Comparison of ENCODE assay signal across 8 cellular contexts in the genomic region with DNA sequence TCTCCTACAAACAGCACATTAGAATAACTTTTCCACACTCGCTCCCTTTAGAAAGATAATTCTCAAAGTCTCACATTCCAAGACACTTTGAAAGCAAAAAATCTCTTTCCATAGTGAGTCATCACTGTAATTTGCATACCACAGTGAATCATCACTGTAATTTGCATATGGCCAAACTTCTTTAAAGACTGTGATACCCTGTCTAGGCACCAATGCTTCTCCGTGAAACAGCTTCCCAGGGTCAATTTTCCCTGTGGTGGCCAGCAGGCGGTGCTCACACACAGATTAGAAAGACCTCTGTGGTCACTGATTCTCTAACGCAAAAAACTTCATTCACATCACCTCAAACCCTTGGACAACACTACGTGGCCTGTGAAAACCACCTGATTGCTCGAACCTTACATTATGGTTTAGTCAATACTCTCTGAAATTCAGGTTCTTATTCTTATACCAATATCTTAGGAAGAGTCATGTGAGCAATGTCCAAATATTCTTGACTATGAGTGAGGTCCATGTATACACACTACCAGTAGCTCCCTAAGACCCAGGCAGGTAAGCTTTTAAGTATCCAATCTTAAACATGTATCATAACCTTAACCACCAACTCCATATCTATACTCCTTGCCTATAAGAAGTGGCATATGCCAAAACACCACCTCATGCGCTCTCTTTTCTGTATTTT.
DNase-seq lines count a peak whose midpoint lies in the region; ATAC-seq and TF ChIP-seq lines count a peak whose summit lies in the region.

No MANE protein-coding gene starts in this region.

- no peaks in the 10 kb centered on the region for H3K9me3 ChIP-seq in Peyer's patch

- H3K4me3 ChIP-seq in AG10803 (ENCODE audit: low read length) (no peak overlapping the region), Peyer's patch (no peak overlapping the region), astrocyte of the spinal cord (ENCODE audit: low read depth, low read length) (no peak overlapping the region)

- DNase-seq in AG10803 (ENCODE audit: low read depth) (peak; percentile 83), GM13977 (ENCODE audit: low spot score) (peak; percentile 28), Peyer's patch (peak in 2 of 3 donors; percentile 58 to 73), astrocyte of the spinal cord (ENCODE audit: low read depth, low spot score) (peak; percentile 77), iris pigment epithelial cell (ENCODE audit: low read depth) (peak; percentile 49), OCI-M2 (lab: John Stamatoyannopoulos, UW; ENCODE audit: unreplicated experiment) (no peak)
- DNase-seq in stimulated activated CD4-positive, alpha-beta T cell treated with anti-CD3 and anti-CD28 coated beads, Interleukin-4, amount 100 ng/mL, for 1 hour, result peak; percentile 36

- peak; percentile 87 for ATAC-seq in HG03565 (IDR thresholded peaks at IDR 0.05; ENCODE audit: unreplicated experiment)

- no peaks in the 10 kb centered on the region for H3K4me1 ChIP-seq in Peyer's patch

- no peak overlapping the region for H3K27ac ChIP-seq in Peyer's patch

- TF ChIP-seq CTCF in AG10803 (conservative IDR thresholded peaks at IDR 0.05; ENCODE audit: low read length), result peak; percentile 93
- peak; percentile 84 for TF ChIP-seq CTCF in GM13977 (IDR thresholded peaks at IDR 0.05; ENCODE audit: extremely low read depth, insufficient read depth, missing control alignments)
- TF ChIP-seq CTCF in Peyer's patch (IDR thresholded peaks at IDR 0.05), result peak in 5 of 6 experiments; percentile 9 to 73 (median 59)
- peak; percentile 81 for TF ChIP-seq CTCF in astrocyte of the spinal cord (IDR thresholded peaks at IDR 0.05; ENCODE audit: low read depth, low read length)

- no peak for TF ChIP-seq POLR2A in Peyer's patch (IDR thresholded peaks at IDR 0.05)

- no peaks in the 10 kb centered on the region for H3K36me3 ChIP-seq in Peyer's patch

- no peaks in the 10 kb centered on the region for H3K27me3 ChIP-seq in Peyer's patch

- in situ Hi-C loops in GM13977 (cut with MboI; ENCODE audit: low pct_unique_long_range_greater_than_20kb, low sequenced_read_pairs, unreplicated experiment) (no loop called here), astrocyte of the spinal cord (cut with HindIII; ENCODE audit: low sequenced_read_pairs) (no loop called here)
